ENCODE assay signal across 1 cellular context in genomic region chr7:83547526-83547925, GRCh38.
TF ChIP-seq lines count a peak whose summit lies in the region.

No MANE protein-coding gene starts in this region.

TF ChIP-seq in GM12878, 131 proteins besides CTCF, POLR2A, EP300 and RAD21 (continued from another document):
- no peak for TF ChIP-seq CHD1 (IDR thresholded peaks at IDR 0.05; ENCODE audit: low read depth, low read length)
- TF ChIP-seq SKIL (IDR thresholded peaks at IDR 0.05; ENCODE audit: low read depth, poor library complexity, severe bottlenecking) = peak; percentile 83
- TF ChIP-seq BHLHE40 (IDR thresholded peaks at IDR 0.05; ENCODE audit: borderline replicate concordance in 1 of 2, low read depth in 2 of 2, low read length in 1 of 2) = 0 out of 4 replicates have a peak, but pooled peaks of 1 of the 2 experiments have one; percentile 12
- no peak for TF ChIP-seq SMC3 (IDR thresholded peaks at IDR 0.05; ENCODE audit: borderline replicate concordance, low read length)
- no peak for TF ChIP-seq RFX5 (IDR thresholded peaks at IDR 0.05; ENCODE audit: low read depth, low read length)
- no peak for TF ChIP-seq MYB (IDR thresholded peaks at IDR 0.05; ENCODE audit: borderline replicate concordance, low read depth, low read length)
- no peak for TF ChIP-seq POU2F2 (IDR thresholded peaks at IDR 0.05; ENCODE audit: borderline replicate concordance, low read depth, low read length)
- no peak for TF ChIP-seq SREBF2 (IDR thresholded peaks at IDR 0.05; ENCODE audit: low read length)
- TF ChIP-seq KLF5 (IDR thresholded peaks at IDR 0.05; ENCODE audit: partially characterized antibody) = no peak
- TF ChIP-seq EED (IDR thresholded peaks at IDR 0.05; ENCODE audit: low read depth) = no peak
- no peak for TF ChIP-seq HDAC2 (IDR thresholded peaks at IDR 0.05)
- peak; percentile 56; the same call in 1 of the 2 replicates for TF ChIP-seq IKZF1 (conservative IDR thresholded peaks at IDR 0.05)
- TF ChIP-seq ATF7 (IDR thresholded peaks at IDR 0.05; ENCODE audit: low read depth) = no peak
- TF ChIP-seq CBX5 (IDR thresholded peaks at IDR 0.05; ENCODE audit: low read depth) = no peak
- TF ChIP-seq TARDBP (IDR thresholded peaks at IDR 0.05; ENCODE audit: borderline replicate concordance) = no peak
- peak; percentile 42 to 52; a peak in 3 of 4 replicates for TF ChIP-seq IKZF2 (IDR thresholded peaks at IDR 0.05)
- TF ChIP-seq PML (IDR thresholded peaks at IDR 0.05; ENCODE audit: low read length) = no peak
